Comparison of ENCODE assay signal across 15 cellular contexts in genomic region chr2:6951046-6951445, GRCh38. TPM values are rescaled to one million over a fixed set of nuclear protein-coding genes. Genes with fewer than 3 reads are reported as not detected.
A peak's percentile ranks its signal among the peaks of the same experiment; 100 is the strongest.
DNase-seq lines count a peak whose midpoint lies in the region; ATAC-seq, FAIRE-seq and TF ChIP-seq lines count a peak whose summit lies in the region.
"Had no signal": no experiment of that assay in that cellular context is flagged by ENCODE, and none has a peak within 500 bp of the region (broad histone marks: within the 10 kb centered on the region; RNA-seq: fewer than 3 reads in every experiment).

No MANE protein-coding gene starts in this region.

- ATAC-seq in SK-N-SH treated with all-trans-retinoic acid at 6 μM for 48 hours = no peak
- no peak for ATAC-seq in CD4-positive, alpha-beta T cell (ENCODE audit: poor library complexity)
- ATAC-seq: HCT116 had no signal

- H3K27me3 Mint-ChIP-seq in CD4-positive, alpha-beta T cell = no peaks in the 10 kb centered on the region
- no peaks in the 10 kb centered on the region for H3K27me3 Mint-ChIP-seq in brain
- H3K27me3 Mint-ChIP-seq: CD8-positive, alpha-beta memory T cell had no signal

- H3K27ac ChIP-seq in SK-N-SH (ENCODE audit: low read depth in 2 of 2, low read length in 1 of 2) = peak overlapping the region; percentile 15 to 81; a peak in 3 of 4 replicates
- H3K27ac ChIP-seq in CD4-positive, alpha-beta T cell (ENCODE audit: low read depth, low read length) = no peak overlapping the region
- H3K27ac ChIP-seq in endothelial cell of umbilical vein (ENCODE audit: insufficient read depth, low read depth, low read length) = no peak overlapping the region
- H3K27ac ChIP-seq: 22Rv1 had no signal

- dilution Hi-C loops in endothelial cell of umbilical vein (cut with MboI; ENCODE audit: extremely low pct_ligation_motif_present, low sequenced_read_pairs) = no loop called here

- no peaks in the 10 kb centered on the region for H3K9me1 ChIP-seq in endothelial cell of umbilical vein (replicated peaks; ENCODE audit: control insufficient read depth, extremely low read depth, insufficient read depth, low read length)

- H3F3A ChIP-seq in SK-N-SH (replicated peaks; ENCODE audit: insufficient read depth) = peaks cover 7% of the 10 kb centered on the region

- POLR2A ChIA-PET in SK-N-SH (lab: Yijun Ruan, JAX) (no interaction called here), endothelial cell of umbilical vein (lab: Charles Lee) (no interaction called here)
- POLR2A ChIA-PET in CD4-positive, alpha-beta T cell (lab: Charles Lee) = no interaction called here

- no peaks in the 10 kb centered on the region for H3K9me3 Mint-ChIP-seq in CD4-positive, alpha-beta T cell
- no peaks in the 10 kb centered on the region for H3K9me3 Mint-ChIP-seq in brain
- H3K9me3 Mint-ChIP-seq: CD14-positive monocyte; CD8-positive, alpha-beta memory T cell had no signal

- DNase-seq in SK-N-SH (no peak), endothelial cell of umbilical vein (ENCODE audit: low read depth, low spot score) (peak; percentile 47), lower leg skin (ENCODE audit: low spot score in 2 of 2) (no peak)
- no peak for DNase-seq in CD4-positive, alpha-beta T cell
- DNase-seq in stimulated activated CD8-positive, alpha-beta memory T cell treated with anti-CD3 and anti-CD28 coated beads, Interleukin-4, amount 100 ng/mL, for 48 hours = no peak
- DNase-seq in stimulated activated CD4-positive, alpha-beta T cell treated with anti-CD3 and anti-CD28 coated beads, Interleukin-1b, Interleukin-23, amount 100 ng/mL, for 48 hours = no peak
- DNase-seq: CD8-positive, alpha-beta memory T cell; DMS53; GF-D8 had no signal

- H3K9me3 ChIP-seq in SK-N-SH = no peaks in the 10 kb centered on the region
- no peaks in the 10 kb centered on the region for H3K9me3 ChIP-seq in CD4-positive, alpha-beta T cell (ENCODE audit: control insufficient read depth, low read length)
- no peaks in the 10 kb centered on the region for H3K9me3 ChIP-seq in endothelial cell of umbilical vein (replicated peaks; ENCODE audit: control insufficient read depth, insufficient read depth, low read length)

- H4K20me1 ChIP-seq in SK-N-SH (ENCODE audit: insufficient read depth) (no peaks in the 10 kb centered on the region), endothelial cell of umbilical vein (replicated peaks; ENCODE audit: control insufficient read depth, extremely low read depth, insufficient read depth, low read length) (no peaks in the 10 kb centered on the region)

- H3K4me1 ChIP-seq in SK-N-SH (ENCODE audit: control insufficient read depth in 1 of 2, insufficient read depth in 2 of 2, low read depth in 1 of 2, low read length in 1 of 2) (peaks cover 0 to 41% of the 10 kb centered on the region in 2 experiments; a peak in 3 of 4 replicates), endothelial cell of umbilical vein (ENCODE audit: control insufficient read depth, extremely low read depth, insufficient read depth, low read length) (peaks cover 9% of the 10 kb centered on the region)

- H3K36me3 Mint-ChIP-seq in CD4-positive, alpha-beta T cell (ENCODE audit: low read depth) = peaks cover 44% of the 10 kb centered on the region
- H3K36me3 Mint-ChIP-seq in brain = peaks cover 13% of the 10 kb centered on the region

- TF ChIP-seq POLR2A in endothelial cell of umbilical vein (IDR thresholded peaks at IDR 0.05; ENCODE audit: low read depth, low read length) (no peak), lower leg skin (IDR thresholded peaks at IDR 0.05) (no peak)

- no peak overlapping the region for H3K4me2 ChIP-seq in SK-N-SH
- H3K4me2 ChIP-seq in endothelial cell of umbilical vein (ENCODE audit: insufficient read depth, low read length) = no peak overlapping the region

- no peak for TF ChIP-seq RAD21 in SK-N-SH (IDR thresholded peaks at IDR 0.05; ENCODE audit: low read length)

- intact Hi-C loops in CD4-positive, alpha-beta T cell (cut with DNase I, micrococcal nuclease) = no loop called here
- intact Hi-C loops in endothelial cell of umbilical vein (cut with micrococcal nuclease) (no loop called here), lower leg skin (cut with DNase I; ENCODE audit: low total_unique reads) (no loop called here)

- peaks cover 52% of the 10 kb centered on the region for H3K4me1 Mint-ChIP-seq in CD4-positive, alpha-beta T cell (ENCODE audit: low read depth)
- peaks cover 57% of the 10 kb centered on the region for H3K4me1 Mint-ChIP-seq in brain
- H3K4me1 Mint-ChIP-seq: CD14-positive monocyte had no signal

- H3K9ac ChIP-seq in SK-N-SH = no peak overlapping the region
- H3K9ac ChIP-seq in endothelial cell of umbilical vein (replicated peaks; ENCODE audit: extremely low read depth, insufficient read depth, low read length) = no peak overlapping the region

- H3K36me3 ChIP-seq in SK-N-SH (replicated peaks in 1 of 2; ENCODE audit: control insufficient read depth in 1 of 2, insufficient read depth in 2 of 2, low read length in 1 of 2) (peaks cover 9 to 12% of the 10 kb centered on the region in 2 experiments), endothelial cell of umbilical vein (ENCODE audit: control insufficient read depth in 2 of 2, extremely low read depth in 1 of 2, insufficient read depth in 2 of 2, low read length in 2 of 2) (no peaks in the 10 kb centered on the region)

- H3K27ac Mint-ChIP-seq in CD4-positive, alpha-beta T cell = peak overlapping the region; percentile 8
- H3K27ac Mint-ChIP-seq in brain = peak overlapping the region in 3 of 5 experiments; percentile 31 to 90 (median 65)
- H3K27ac Mint-ChIP-seq: CD14-positive monocyte had no signal

- no peaks in the 10 kb centered on the region for H3K27me3 ChIP-seq in SK-N-SH (ENCODE audit: insufficient read depth)
- H3K27me3 ChIP-seq in CD4-positive, alpha-beta T cell (ENCODE audit: control insufficient read depth, insufficient read depth, low read length) = no peaks in the 10 kb centered on the region
- no peaks in the 10 kb centered on the region for H3K27me3 ChIP-seq in endothelial cell of umbilical vein (ENCODE audit: control insufficient read depth in 2 of 2, insufficient read depth in 2 of 2, low read length in 2 of 2)

- no peak for FAIRE-seq in endothelial cell of umbilical vein (lab: Jason Lieb, UNC)
- FAIRE-seq: H54 had no signal

- CTCF ChIA-PET in SK-N-SH (lab: Yijun Ruan, JAX) (interaction anchor here (0.6 to 1.2 kb wide), 3 partner anchors 17 to 94 kb away, joined by 3 to 4 read pairs (median 4); no protein-coding TSS in a partner anchor), endothelial cell of umbilical vein (lab: Charles Lee) (interaction anchor here (1.4 to 1.7 kb wide), 2 partner anchors 31 to 35 kb away, joined by 4 to 6 read pairs; no protein-coding TSS in a partner anchor)
- CTCF ChIA-PET in CD4-positive, alpha-beta T cell (lab: Charles Lee) = no interaction called here

- TF ChIP-seq CTCF in SK-N-SH (IDR thresholded peaks at IDR 0.05) (no peak), brain (conservative IDR thresholded peaks at IDR 0.05) (no peak), endothelial cell of umbilical vein (IDR thresholded peaks at IDR 0.05; ENCODE audit: extremely low read depth in 1 of 2, insufficient read depth in 1 of 2, low read depth in 1 of 2, low read length in 2 of 2) (no peak), lower leg skin (IDR thresholded peaks at IDR 0.05) (no peak)
- no peak for TF ChIP-seq CTCF in CD4-positive, alpha-beta T cell (IDR thresholded peaks at IDR 0.05)

- no peak overlapping the region for H3K4me3 Mint-ChIP-seq in CD4-positive, alpha-beta T cell
- peak overlapping the region in 1 of 5 experiments; percentile 10 for H3K4me3 Mint-ChIP-seq in brain
- H3K4me3 Mint-ChIP-seq: CD14-positive monocyte; CD8-positive, alpha-beta memory T cell had no signal

- no peak overlapping the region for H2AFZ ChIP-seq in SK-N-SH (ENCODE audit: low read depth)
- H2AFZ ChIP-seq in endothelial cell of umbilical vein (ENCODE audit: low read depth, low read length) = no peak overlapping the region

- TF ChIP-seq EP300 in SK-N-SH (IDR thresholded peaks at IDR 0.05; ENCODE audit: borderline replicate concordance in 1 of 2, low read depth in 1 of 2, low read length in 1 of 2) = no peak

- peaks cover 4% of the 10 kb centered on the region; the same call in 1 of the 2 replicates for H3K79me2 ChIP-seq in SK-N-SH (ENCODE audit: insufficient read depth)
- no peaks in the 10 kb centered on the region for H3K79me2 ChIP-seq in endothelial cell of umbilical vein (ENCODE audit: control insufficient read depth, insufficient read depth, low read length)

- H3K9me2 ChIP-seq in SK-N-SH = no peaks in the 10 kb centered on the region

- H3K4me3 ChIP-seq in SK-N-SH (ENCODE audit: low read depth in 2 of 2, low read length in 1 of 2) = no peak overlapping the region
- H3K4me3 ChIP-seq in endothelial cell of umbilical vein (replicated peaks in 1 of 3; ENCODE audit: insufficient read depth in 1 of 3, low read depth in 1 of 3, low read length in 3 of 3) = no peak overlapping the region
- no peak overlapping the region for H3K4me3 ChIP-seq in lower leg skin (ENCODE audit: low read depth, poor library complexity, severe bottlenecking)

- WGBS in SK-N-SH (ENCODE audit: low lambda C conversion rate) = 87% methylated on average over 1 of the region's 1 CpG
- WGBS in lower leg skin, 2 donors = 76 to 79% methylated on average over 1 of the region's 1 CpG

- BruUV-seq in endothelial cell of umbilical vein (replicated peaks; lab: Mats Ljungman, UMichigan) = no TSS peak

TF ChIP-seq in SK-N-SH, 30 proteins besides CTCF, POLR2A, EP300 and RAD21 (continues in another document):
- TF ChIP-seq POLR2AphosphoS5 (IDR thresholded peaks at IDR 0.05; ENCODE audit: low read depth, low read length) = no peak
- TF ChIP-seq NRF1 (IDR thresholded peaks at IDR 0.05; ENCODE audit: low read depth, low read length) = no peak

TF ChIP-seq in SK-N-SH treated with all-trans-retinoic acid at 6 μM for 48 hours, 23 proteins besides CTCF, POLR2A, EP300 and RAD21 (continues in another document):
- no peak for TF ChIP-seq ZNF565 (CRISPR knock-in tag; conservative IDR thresholded peaks at IDR 0.05; ENCODE audit: low read depth)

TF ChIP-seq in endothelial cell of umbilical vein, 7 proteins besides CTCF, POLR2A, EP300 and RAD21 (continues in another document):
- TF ChIP-seq GATA2 (IDR thresholded peaks at IDR 0.05; ENCODE audit: insufficient read depth, insufficient read length, low read depth, low read length) = no peak

RNA-seq across cellular contexts. Expression of gene RNF144A, which starts 33.8 kb away (rescaled TPM):
- polyA plus RNA-seq in SK-N-SH (2012; rRNA removed) (15.6 and 17.3 TPM in 2 replicates), brain (ENCODE audit: insufficient read depth, low read depth, low replicate concordance) (27.5 TPM), endothelial cell of umbilical vein (9.5 and 9.7 TPM in 2 replicates)
- polyA plus RNA-seq in SK-N-SH (2012; cell fraction: cytosol; rRNA removed) = 9.8 and 15.5 TPM in 2 replicates
- 11.6 and 14.5 TPM in 2 replicates for polyA plus RNA-seq in SK-N-SH (2012; cell fraction: nucleus; rRNA removed)
- 10 to 100 TPM; 39.0 to 40.1 TPM for total RNA-seq in CD4-positive, alpha-beta T cell
- total RNA-seq in endothelial cell of umbilical vein (19.7 and 28.8 TPM in 2 replicates), lower leg skin (10 to 100 TPM in 1 of 4 donors, 1 to 10 TPM in 3; 5.2 to 10.9 (median 7.6) TPM)
- 6.9 and 8.0 TPM in 2 replicates for polyA plus RNA-seq in endothelial cell of umbilical vein (2011; cell fraction: cytosol; rRNA removed)
- polyA plus RNA-seq in endothelial cell of umbilical vein (2011; cell fraction: nucleus; rRNA removed) = 8.7 and 10.2 TPM in 2 replicates
- polyA plus RNA-seq in endothelial cell of umbilical vein (2012) = 2.0 and 2.1 TPM in 2 replicates
- polyA minus RNA-seq in endothelial cell of umbilical vein = 20.8 and 29.0 TPM in 2 replicates
- not detected for polyA minus RNA-seq in endothelial cell of umbilical vein (2011; cell fraction: cytosol; rRNA and poly(A)+ RNA removed)
- 17.9 and 30.9 TPM in 2 replicates for polyA minus RNA-seq in endothelial cell of umbilical vein (2011; cell fraction: nucleus; rRNA and poly(A)+ RNA removed)

Comparison
In these comparisons a context has a peak if more than half of its experiments do, and no peak if none do; other contexts are left out.
1. H3K27ac ChIP-seq: peak in SK-N-SH (2 of 2); none in CD4-positive, alpha-beta T cell (single experiment) and endothelial cell of umbilical vein (single experiment).